24 cellular contexts compared by ENCODE assay signal in the genomic region with DNA sequence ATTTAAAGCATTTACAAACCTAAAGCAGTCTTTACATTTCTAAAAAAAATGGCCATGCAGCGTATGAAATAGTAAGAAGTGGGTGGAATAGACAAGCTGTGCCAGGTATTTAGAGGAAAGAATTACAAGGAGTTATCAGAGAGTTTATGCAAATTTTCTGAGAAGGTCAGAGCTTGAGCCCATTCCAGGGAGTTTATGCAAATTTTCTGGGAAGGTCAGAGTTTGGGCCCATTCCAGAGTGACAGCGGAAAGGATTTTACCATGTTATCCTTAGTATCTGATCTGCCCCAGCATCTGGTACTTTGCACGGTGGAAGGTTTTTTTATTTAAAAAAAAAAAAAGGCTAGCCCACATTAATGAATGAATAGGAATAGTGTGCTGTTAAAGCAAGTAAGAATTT. TPM values are rescaled to one million over a fixed set of nuclear protein-coding genes. Genes with fewer than 3 reads are reported as not detected.
A peak's percentile ranks its signal among the peaks of the same experiment; 100 is the strongest.
DNase-seq lines count a peak whose midpoint lies in the region; ATAC-seq and TF ChIP-seq lines count a peak whose summit lies in the region.
"Had no signal": no experiment of that assay in that cellular context is flagged by ENCODE, and none has a peak within 500 bp of the region (broad histone marks: within the 10 kb centered on the region; RNA-seq: fewer than 3 reads in every experiment).

No MANE protein-coding gene starts in this region.

- H3K9me3 ChIP-seq in MG63 (peaks cover 4% of the 10 kb centered on the region; the same call in 1 of the 2 replicates), endodermal cell (ENCODE audit: control insufficient read depth, low read length) (no peaks in the 10 kb centered on the region), suprapubic skin (no peaks in the 10 kb centered on the region)
- H3K9me3 ChIP-seq: body of pancreas, colonic mucosa, heart left ventricle, ovary, thyroid gland had no signal

- no peak for TF ChIP-seq CTCF in endodermal cell (conservative IDR thresholded peaks at IDR 0.05)
- no peak for TF ChIP-seq CTCF in progenitor cell of endocrine pancreas (IDR thresholded peaks at IDR 0.05; ENCODE audit: unreplicated experiment)
- TF ChIP-seq CTCF in natural killer cell (IDR thresholded peaks at IDR 0.05), result no peak
- TF ChIP-seq CTCF in suprapubic skin (IDR thresholded peaks at IDR 0.05), result no peak

- intact Hi-C loops in natural killer cell (cut with micrococcal nuclease), result no loop called here

- peak overlapping the region; percentile 64 for H3K4me3 ChIP-seq in MG63
- no peak overlapping the region for H3K4me3 ChIP-seq in endodermal cell (ENCODE audit: low read length)
- H3K4me3 ChIP-seq in suprapubic skin, result no peak overlapping the region
- H3K4me3 ChIP-seq: body of pancreas, colonic mucosa had no signal

- 13 to 45% methylated on average over 2 to 3 of the region's 3 CpGs for WGBS in endodermal cell (ENCODE audit: insufficient coverage in 1 of 2, insufficient read length in 1 of 2), 2 experiments
- WGBS in suprapubic skin, result 60% methylated on average over 3 of the region's 3 CpGs

- no peak overlapping the region for H3K9ac ChIP-seq in endodermal cell (ENCODE audit: extremely low read depth, low read length, poor library complexity, severe bottlenecking)

- DNase-seq in ELF-1 (ENCODE audit: low read depth, low spot score), result peak; percentile 22
- no peak for DNase-seq in MG63
- peak; percentile 56 for DNase-seq in endodermal cell
- DNase-seq in progenitor cell of endocrine pancreas (ENCODE audit: low spot score, unreplicated experiment), result no peak
- DNase-seq in natural killer cell, result no peak
- no peak for DNase-seq in hypothalamus (lab: John Stamatoyannopoulos, UW)
- no peak for DNase-seq in suprapubic skin (ENCODE audit: low spot score in 2 of 2)
- DNase-seq: activated CD4-positive, alpha-beta T cell treated with anti-CD3 and anti-CD28 coated beads for 48 hours; activated CD8-positive, alpha-beta memory T cell treated with anti-CD3 and anti-CD28 coated beads, Interleukin-2, amount 10 ng/mL, durations not matched to agents 7 days and 5 days; activated naive CD8-positive, alpha-beta T cell treated with anti-CD3 and anti-CD28 coated beads for 36 hours; AML-193; body of pancreas; colonic mucosa; heart left ventricle; kidney; NCI-H1105; NCI-H69; ovary; T-helper 1 cell; thyroid gland had no signal

- no peaks in the 10 kb centered on the region for H3K36me3 Mint-ChIP-seq in endodermal cell (ENCODE audit: low read depth)
- H3K36me3 Mint-ChIP-seq in progenitor cell of endocrine pancreas (ENCODE audit: insufficient read depth), result no peaks in the 10 kb centered on the region
- H3K36me3 Mint-ChIP-seq in natural killer cell, result no peaks in the 10 kb centered on the region
- H3K36me3 Mint-ChIP-seq: activated CD8-positive, alpha-beta memory T cell treated with anti-CD3 and anti-CD28 coated beads, Interleukin-2, amount 10 ng/mL, durations not matched to agents 7 days and 5 days; activated naive CD8-positive, alpha-beta T cell treated with anti-CD3 and anti-CD28 coated beads for 36 hours; stimulated activated memory B cell treated with anti-CD40 and anti-IgM and Interleukin-4, amounts not matched to agents 10 μg/mL and 1 μg/mL and 100 μg/mL, for 72 hours had no signal

- H3K4me1 Mint-ChIP-seq in endodermal cell (peaks cover 19% of the 10 kb centered on the region), progenitor cell of endocrine pancreas (ENCODE audit: low read depth) (peaks cover 10% of the 10 kb centered on the region), natural killer cell (peaks cover 8 to 14% of the 10 kb centered on the region in 2 donors)
- H3K4me1 Mint-ChIP-seq: stimulated activated memory B cell treated with anti-CD40 and anti-IgM and Interleukin-4, amounts not matched to agents 10 μg/mL and 1 μg/mL and 100 μg/mL, for 72 hours had no signal

- ATAC-seq in natural killer cell, result no peak
- ATAC-seq: activated CD8-positive, alpha-beta memory T cell treated with anti-CD3 and anti-CD28 coated beads, Interleukin-2, amount 10 ng/mL, durations not matched to agents 7 days and 5 days; body of pancreas; heart left ventricle; stimulated activated memory B cell treated with anti-CD40 and anti-IgM and Interleukin-4, amounts not matched to agents 10 μg/mL and 1 μg/mL and 100 μg/mL, for 72 hours had no signal

- H3K27ac Mint-ChIP-seq in endodermal cell (no peak overlapping the region), progenitor cell of endocrine pancreas (peak overlapping the region; percentile 90), natural killer cell (no peak overlapping the region)
- H3K27ac Mint-ChIP-seq: activated CD8-positive, alpha-beta memory T cell treated with anti-CD3 and anti-CD28 coated beads, Interleukin-2, amount 10 ng/mL, durations not matched to agents 7 days and 5 days; activated naive CD8-positive, alpha-beta T cell treated with anti-CD3 and anti-CD28 coated beads for 36 hours; activated T-helper 1 cell treated with anti-CD3 and anti-CD28 coated beads, Interleukin-12 subunit alpha, Interleukin-12 subunit beta, Interleukin-2, Interleukin-4 antibody, amounts not matched to agents 30 ng/mL and 10 ng/mL and 1 ng/mL, durations not matched to agents 14 hours and 24 hours and 36 hours; stimulated activated memory B cell treated with anti-CD40 and anti-IgM and Interleukin-4, amounts not matched to agents 10 μg/mL and 1 μg/mL and 100 μg/mL, for 72 hours had no signal

- H3K27ac ChIP-seq in endodermal cell (ENCODE audit: low read depth, low read length) (no peak overlapping the region), suprapubic skin (no peak overlapping the region)
- H3K27ac ChIP-seq: body of pancreas, colonic mucosa, ovary had no signal

- no peaks in the 10 kb centered on the region for H3K36me3 ChIP-seq in MG63
- no peaks in the 10 kb centered on the region for H3K36me3 ChIP-seq in endodermal cell (ENCODE audit: control insufficient read depth, insufficient read depth, low read length)
- no peaks in the 10 kb centered on the region for H3K36me3 ChIP-seq in suprapubic skin
- H3K36me3 ChIP-seq: colonic mucosa, heart left ventricle, ovary, thyroid gland had no signal

- no peak for TF ChIP-seq POLR2A in suprapubic skin (IDR thresholded peaks at IDR 0.05)

- H3K27me3 Mint-ChIP-seq in endodermal cell (ENCODE audit: insufficient read depth) (peaks cover 48% of the 10 kb centered on the region), progenitor cell of endocrine pancreas (peaks cover 23% of the 10 kb centered on the region), natural killer cell (ENCODE audit: low read depth in 2 of 2) (peaks cover 38 to 73% of the 10 kb centered on the region in 2 donors)

- H3K27me3 ChIP-seq in MG63, result no peaks in the 10 kb centered on the region
- peaks cover 39% of the 10 kb centered on the region for H3K27me3 ChIP-seq in endodermal cell (ENCODE audit: control insufficient read depth, insufficient read depth, low read length, poor library complexity, severe bottlenecking)
- peaks cover 38% of the 10 kb centered on the region for H3K27me3 ChIP-seq in suprapubic skin
- H3K27me3 ChIP-seq: body of pancreas, ovary, thyroid gland had no signal

- no peak overlapping the region for H3K4me3 Mint-ChIP-seq in endodermal cell
- H3K4me3 Mint-ChIP-seq in progenitor cell of endocrine pancreas (ENCODE audit: low read depth), result peak overlapping the region; percentile 31
- H3K4me3 Mint-ChIP-seq in natural killer cell, result no peak overlapping the region
- H3K4me3 Mint-ChIP-seq: activated naive CD8-positive, alpha-beta T cell treated with anti-CD3 and anti-CD28 coated beads for 36 hours; stimulated activated memory B cell treated with anti-CD40 and anti-IgM and Interleukin-4, amounts not matched to agents 10 μg/mL and 1 μg/mL and 100 μg/mL, for 72 hours had no signal

- no peaks in the 10 kb centered on the region for H3K9me3 Mint-ChIP-seq in endodermal cell
- H3K9me3 Mint-ChIP-seq in progenitor cell of endocrine pancreas (ENCODE audit: low read depth), result no peaks in the 10 kb centered on the region
- H3K9me3 Mint-ChIP-seq in natural killer cell, result no peaks in the 10 kb centered on the region
- H3K9me3 Mint-ChIP-seq: activated naive CD8-positive, alpha-beta T cell treated with anti-CD3 and anti-CD28 coated beads for 36 hours; activated T-helper 1 cell treated with anti-CD3 and anti-CD28 coated beads, Interleukin-12 subunit alpha, Interleukin-12 subunit beta, Interleukin-2, Interleukin-4 antibody, amounts not matched to agents 30 ng/mL and 10 ng/mL and 1 ng/mL, durations not matched to agents 14 hours and 24 hours and 36 hours had no signal

- H3K4me1 ChIP-seq in endodermal cell (ENCODE audit: control insufficient read depth, insufficient read depth, low read length) (no peaks in the 10 kb centered on the region), suprapubic skin (peaks cover 21% of the 10 kb centered on the region)
- H3K4me1 ChIP-seq: colonic mucosa had no signal

- no peak for TF ChIP-seq EP300 in suprapubic skin (IDR thresholded peaks at IDR 0.05)

RNA-seq across cellular contexts. Expression of gene DOK6, which starts 1.4 kb away (rescaled TPM):
- 11.2 and 11.6 TPM in 2 replicates for total RNA-seq in MG63 (2014; rRNA removed; shearing (Covaris generic); ENCODE audit: low replicate concordance)
- total RNA-seq in endodermal cell, result 1 to 10 TPM; 5.7 to 5.9 TPM
- 3.5 TPM for polyA plus RNA-seq in endodermal cell (2013, experiment 1 of 2)
- polyA plus RNA-seq in endodermal cell (2013, experiment 2 of 2), result 3.1 TPM
- total RNA-seq in progenitor cell of endocrine pancreas, result 7.0 and 7.2 TPM in 2 replicates
- total RNA-seq in natural killer cell, result under 1 TPM in 1 of 3 donors, not detected in 2; 0.02 TPM
- total RNA-seq in suprapubic skin, result under 1 TPM in 3 of 4 donors, not detected in 1; 0.21 to 0.80 (median 0.42) TPM
- total RNA-seq: activated CD8-positive, alpha-beta memory T cell treated with anti-CD3 and anti-CD28 coated beads, Interleukin-2, amount 10 ng/mL, durations not matched to agents 7 days and 5 days; activated naive CD8-positive, alpha-beta T cell treated with anti-CD3 and anti-CD28 coated beads for 36 hours; activated T-helper 1 cell treated with anti-CD3 and anti-CD28 coated beads, Interleukin-12 subunit alpha, Interleukin-12 subunit beta, Interleukin-2, Interleukin-4 antibody, amounts not matched to agents 30 ng/mL and 10 ng/mL and 1 ng/mL, durations not matched to agents 14 hours and 24 hours and 36 hours; LHCN-M2; OCI-LY7 had no signal

Comparison
In these comparisons a context has a peak if more than half of its experiments do, and no peak if none do; other contexts are left out.
1. DNase-seq: peak in ELF-1 (single experiment) and endodermal cell (single experiment); none in MG63 (single experiment), progenitor cell of endocrine pancreas (single experiment), natural killer cell (single experiment), hypothalamus (0 of 51) and suprapubic skin (0 of 2).